Comparison of ENCODE assay signal across 8 cellular contexts in genomic region chr19:15264061-15264932, GRCh38. TPM values are rescaled to one million over a fixed set of nuclear protein-coding genes. Genes with fewer than 3 reads are reported as not detected.
DNase-seq lines count a peak whose midpoint lies in the region; ATAC-seq and TF ChIP-seq lines count a peak whose summit lies in the region.

No MANE protein-coding gene starts in this region.

- H3K4me3 ChIP-seq in adrenal gland (no peak overlapping the region), right atrium auricular region (no peak overlapping the region), aorta (ENCODE audit: low read length in 2 of 2) (no peak overlapping the region)

- DNase-seq in CMK (ENCODE audit: low read depth) (peak; percentile 49), HuH-7.5 (ENCODE audit: low spot score) (peak; percentile 86), T follicular helper cell (ENCODE audit: low read depth) (peak; percentile 61), adrenal gland (peak; percentile 71 to 90 (median 81)), right atrium auricular region (ENCODE audit: low spot score) (peak; percentile 85), retina (peak; percentile 79), aorta (peak; percentile 86 to 94)

- 50 to 61% (median 58%) methylated on average over 16 to 28 of the region's 28 CpGs for WGBS in adrenal gland, 4 donors
- 23 to 24% methylated on average over 28 of the region's 28 CpGs for WGBS in aorta, 2 donors

- H3K27me3 ChIP-seq in adrenal gland (no peaks in the 10 kb centered on the region), right atrium auricular region (no peaks in the 10 kb centered on the region), aorta (ENCODE audit: control insufficient read depth in 1 of 2, insufficient read depth in 2 of 2, low read length in 1 of 2) (no peaks in the 10 kb centered on the region)

- TF ChIP-seq POLR2A in adrenal gland (IDR thresholded peaks at IDR 0.05) = no peak

- intact Hi-C loops in adrenal gland (cut with DNase I) = loop anchor here (5.0 to 10.0 kb wide), 2 partner anchors 68 to 291 kb away; partner anchors contain the start of gene BRD4 (in 1 of the 2)
- intact Hi-C loops in aorta (cut with DNase I) = loop anchor here (2.0 to 10.0 kb wide), 4 partner anchors 115 to 293 kb away; partner anchors contain the start of genes AKAP8 (in 1 of the 2) and SYDE1 (in 1 of the 2)

- H3K4me1 ChIP-seq in adrenal gland (replicated peaks in 1 of 2) (peaks cover 26 to 46% of the 10 kb centered on the region in 2 donors), right atrium auricular region (peaks cover 0 to 58% of the 10 kb centered on the region in 2 donors), aorta (ENCODE audit: control insufficient read depth in 1 of 2, insufficient read depth in 2 of 2, low read length in 2 of 2) (no peaks in the 10 kb centered on the region)

- TF ChIP-seq CTCF in adrenal gland (IDR thresholded peaks at IDR 0.05) (peak; percentile 70 to 88 (median 78)), right atrium auricular region (IDR thresholded peaks at IDR 0.05) (peak; percentile 63 to 83)

- H3K9me3 ChIP-seq in adrenal gland (replicated peaks in 1 of 3) (no peaks in the 10 kb centered on the region), right atrium auricular region (no peaks in the 10 kb centered on the region), aorta (ENCODE audit: control insufficient read depth, low read length) (no peaks in the 10 kb centered on the region)

- peaks cover 0 to 91% of the 10 kb centered on the region in 2 donors for H3K36me3 ChIP-seq in adrenal gland (replicated peaks in 1 of 2)
- peaks cover 68% of the 10 kb centered on the region for H3K36me3 ChIP-seq in right atrium auricular region
- H3K36me3 ChIP-seq in aorta (ENCODE audit: control insufficient read depth in 1 of 2, insufficient read depth in 2 of 2, low read length in 1 of 2) = peaks cover 0 to 7% of the 10 kb centered on the region in 2 donors

- H3K27ac ChIP-seq in adrenal gland (peak overlapping the region in 4 of 5 donors; percentile 50 to 91 (median 75)), right atrium auricular region (peak overlapping the region; percentile 23 to 66), aorta (ENCODE audit: low read depth in 1 of 2, low read length in 2 of 2) (peak overlapping the region in 1 of 2 donors; percentile 39)

- ATAC-seq in aorta (ENCODE audit: low FRiP score) (peak; percentile 63), GM21723 (IDR thresholded peaks at IDR 0.05; ENCODE audit: unreplicated experiment) (no peak)

RNA-seq across cellular contexts. Expression of gene EPHX3, which starts 32.0 kb away (rescaled TPM):
- total RNA-seq in adrenal gland = 1 to 10 TPM in 1 of 8 donors, under 1 TPM in 5, not detected in 2; 0.43 to 7.5 (median 0.62) TPM
- polyA plus RNA-seq in adrenal gland = under 1 TPM; 0.24 to 0.44 (median 0.31) TPM
- under 1 TPM; 0.52 to 0.63 TPM for total RNA-seq in right atrium auricular region
- 1 to 10 TPM in 1 of 2 donors, under 1 TPM in 1; 0.48 to 1.0 TPM for total RNA-seq in aorta
- polyA plus RNA-seq in aorta = 1 to 10 TPM in 1 of 2 donors, not detected in 1; 1.0 TPM
